23 cellular contexts compared by ENCODE assay signal in genomic region chr14:23522643-23523198, GRCh38. TPM values are rescaled to one million over a fixed set of nuclear protein-coding genes. Genes with fewer than 3 reads are reported as not detected.
A peak's percentile ranks its signal among the peaks of the same experiment; 100 is the strongest.
DNase-seq lines count a peak whose midpoint lies in the region; ATAC-seq and TF ChIP-seq lines count a peak whose summit lies in the region.
"Had no signal": no experiment of that assay in that cellular context is flagged by ENCODE, and none has a peak within 500 bp of the region (broad histone marks: within the 10 kb centered on the region; RNA-seq: fewer than 3 reads in every experiment).

No MANE protein-coding gene starts in this region.

- no peaks in the 10 kb centered on the region for H3K27me3 ChIP-seq in endodermal cell (ENCODE audit: control insufficient read depth, insufficient read depth, low read length, poor library complexity, severe bottlenecking)
- H3K27me3 ChIP-seq: BE2C had no signal

- H3K4me1 ChIP-seq in endodermal cell (ENCODE audit: control insufficient read depth, insufficient read depth, low read length) = no peaks in the 10 kb centered on the region
- H3K4me1 ChIP-seq: BE2C had no signal

- WGBS in endodermal cell (ENCODE audit: insufficient coverage in 1 of 2, insufficient read length in 1 of 2), 2 experiments = 88 to 90% methylated on average over 2 to 7 of the region's 9 CpGs

- H3K4me3 Mint-ChIP-seq in brain (no peak overlapping the region), endodermal cell (no peak overlapping the region)
- H3K4me3 Mint-ChIP-seq: CD4-positive, CD25-positive, alpha-beta regulatory T cell; CD8-positive, alpha-beta memory T cell; HFFc6 had no signal

- H3K9ac ChIP-seq in endodermal cell (ENCODE audit: extremely low read depth, low read length, poor library complexity, severe bottlenecking) = no peak overlapping the region

- H3K9me3 Mint-ChIP-seq in brain (peaks cover 0 to 2% (median 0%) of the 10 kb centered on the region in 5 experiments), endodermal cell (no peaks in the 10 kb centered on the region)
- H3K9me3 Mint-ChIP-seq: CD4-positive, CD25-positive, alpha-beta regulatory T cell; CD8-positive, alpha-beta memory T cell; HFFc6 had no signal

- H3K4me1 Mint-ChIP-seq in brain (peaks cover 27% of the 10 kb centered on the region), endodermal cell (peaks cover 8% of the 10 kb centered on the region)
- H3K4me1 Mint-ChIP-seq: CD4-positive, CD25-positive, alpha-beta regulatory T cell; CD8-positive, alpha-beta memory T cell had no signal

- TF ChIP-seq CTCF in brain (conservative IDR thresholded peaks at IDR 0.05) (no peak), endodermal cell (conservative IDR thresholded peaks at IDR 0.05) (no peak)

- H3K36me3 ChIP-seq in endodermal cell (ENCODE audit: control insufficient read depth, insufficient read depth, low read length) = peaks cover 10% of the 10 kb centered on the region
- H3K36me3 ChIP-seq: BE2C had no signal

- no peak overlapping the region for H3K27ac ChIP-seq in endodermal cell (ENCODE audit: low read depth, low read length)

- intact Hi-C loops in posterior vena cava (cut with DNase I) = no loop called here

- H3K27ac Mint-ChIP-seq in brain (peak overlapping the region in 3 of 5 experiments; percentile 72 to 97 (median 90)), endodermal cell (peak overlapping the region; percentile 35)
- H3K27ac Mint-ChIP-seq: HFFc6 had no signal

- no peak for DNase-seq in endodermal cell
- peak; percentile 64 for DNase-seq in posterior vena cava (ENCODE audit: low spot score)
- DNase-seq in retina = no peak
- no peak for DNase-seq in NCI-H1048 (lab: John Stamatoyannopoulos, UW)
- DNase-seq: ACHN; BE2C; C1 segment of cervical spinal cord; CD4-positive, CD25-positive, alpha-beta regulatory T cell; CD8-positive, alpha-beta memory T cell; COR-L47; DMS 273 treated with DMSO at 0.1 percent for 48 hours; DMS53; DND-41; EL; GOT3; H7; HFFc6 had no signal

- no peak overlapping the region for H3K4me3 ChIP-seq in endodermal cell (ENCODE audit: low read length)
- H3K4me3 ChIP-seq: K562 had no signal

- H3K9me3 ChIP-seq in endodermal cell (ENCODE audit: control insufficient read depth, low read length) = no peaks in the 10 kb centered on the region
- H3K9me3 ChIP-seq: BE2C had no signal

- H3K36me3 Mint-ChIP-seq in brain (peaks cover 27% of the 10 kb centered on the region), endodermal cell (ENCODE audit: low read depth) (peaks cover 24% of the 10 kb centered on the region)

- H3K27me3 Mint-ChIP-seq in brain = no peaks in the 10 kb centered on the region
- H3K27me3 Mint-ChIP-seq in endodermal cell (ENCODE audit: insufficient read depth) = peaks cover 2% of the 10 kb centered on the region
- H3K27me3 Mint-ChIP-seq: CD4-positive, CD25-positive, alpha-beta regulatory T cell; CD8-positive, alpha-beta memory T cell had no signal

- ATAC-seq in GM19324 (IDR thresholded peaks at IDR 0.05; ENCODE audit: low FRiP score, unreplicated experiment) = no peak
- no peak for ATAC-seq in HG03196 (IDR thresholded peaks at IDR 0.05; ENCODE audit: unreplicated experiment)
- ATAC-seq: HCT116, K562 had no signal

RNA-seq across cellular contexts. Expression of gene ZFHX2, which starts 28.8 kb away (rescaled TPM):
- 6.5 TPM for polyA plus RNA-seq in brain (ENCODE audit: insufficient read depth, low read depth, low replicate concordance)
- 10 to 100 TPM; 12.8 to 15.4 TPM for total RNA-seq in endodermal cell
- polyA plus RNA-seq in endodermal cell (2013, experiment 1 of 2) = 15.2 TPM
- polyA plus RNA-seq in endodermal cell (2013, experiment 2 of 2) = 13.2 TPM
- 1 to 10 TPM; 2.3 to 2.4 TPM for total RNA-seq in posterior vena cava
- polyA plus RNA-seq: CD4-positive, CD25-positive, alpha-beta regulatory T cell; CD8-positive, alpha-beta memory T cell had no signal

RNA-seq across cellular contexts. Expression of gene THTPA, which starts 33.4 kb away (rescaled TPM):
- 48.6 TPM for polyA plus RNA-seq in brain (ENCODE audit: insufficient read depth, low read depth, low replicate concordance)
- total RNA-seq in endodermal cell = 10 to 100 TPM; 13.0 to 17.0 TPM
- polyA plus RNA-seq in endodermal cell (2013, experiment 1 of 2) = 17.3 TPM
- 15.7 TPM for polyA plus RNA-seq in endodermal cell (2013, experiment 2 of 2)
- 10 to 100 TPM; 11.6 to 19.6 TPM for total RNA-seq in posterior vena cava

RNA-seq across cellular contexts. Expression of gene AP1G2, which starts 44.9 kb away (rescaled TPM):
- polyA plus RNA-seq in brain (ENCODE audit: insufficient read depth, low read depth, low replicate concordance) = 28.9 TPM
- 100 to 1,000 TPM; 203 to 209 TPM for total RNA-seq in endodermal cell
- polyA plus RNA-seq in endodermal cell (2013, experiment 1 of 2) = 85.8 TPM
- polyA plus RNA-seq in endodermal cell (2013, experiment 2 of 2) = 69.8 TPM
- total RNA-seq in posterior vena cava = 10 to 100 TPM; 31.5 to 36.5 TPM

RNA-seq across cellular contexts. Expression of gene NGDN, which starts 53.2 kb away (rescaled TPM):
- polyA plus RNA-seq in brain (ENCODE audit: insufficient read depth, low read depth, low replicate concordance) = 32.0 TPM
- total RNA-seq in endodermal cell (10 to 100 TPM; 43.2 to 45.3 TPM), posterior vena cava (10 to 100 TPM; 27.8 to 28.4 TPM)
- 59.9 TPM for polyA plus RNA-seq in endodermal cell (2013, experiment 1 of 2)
- 47.9 TPM for polyA plus RNA-seq in endodermal cell (2013, experiment 2 of 2)

RNA-seq across cellular contexts. Expression of gene JPH4, which starts 55.9 kb away (rescaled TPM):
- polyA plus RNA-seq in brain (ENCODE audit: insufficient read depth, low read depth, low replicate concordance) = 39.2 TPM
- total RNA-seq in endodermal cell (under 1 TPM; 0.18 to 0.91 TPM), posterior vena cava (1 to 10 TPM; 4.3 to 5.6 TPM)
- polyA plus RNA-seq in endodermal cell (2013, experiment 1 of 2) = 13.1 TPM
- polyA plus RNA-seq in endodermal cell (2013, experiment 2 of 2) = 12.8 TPM
- total RNA-seq: CD4-positive, CD25-positive, alpha-beta regulatory T cell; HFFc6; HT-29 had no signal
- polyA plus RNA-seq: CD8-positive, alpha-beta memory T cell had no signal

Comparison
In these comparisons a context has a peak if more than half of its experiments do, and no peak if none do; other contexts are left out.
1. RNA of gene ZFHX2, which starts 28.8 kb away (total RNA-seq): 12.8 to 15.4 TPM in endodermal cell; 2.3 to 2.4 TPM in posterior vena cava; every median in the first group is over 4 times any median in the second.
2. RNA of gene AP1G2, which starts 44.9 kb away (total RNA-seq): 203 to 209 TPM in endodermal cell; 31.5 to 36.5 TPM in posterior vena cava; every median in the first group is over 4 times any median in the second.